8 cellular contexts compared by ENCODE assay signal in the genomic region with DNA sequence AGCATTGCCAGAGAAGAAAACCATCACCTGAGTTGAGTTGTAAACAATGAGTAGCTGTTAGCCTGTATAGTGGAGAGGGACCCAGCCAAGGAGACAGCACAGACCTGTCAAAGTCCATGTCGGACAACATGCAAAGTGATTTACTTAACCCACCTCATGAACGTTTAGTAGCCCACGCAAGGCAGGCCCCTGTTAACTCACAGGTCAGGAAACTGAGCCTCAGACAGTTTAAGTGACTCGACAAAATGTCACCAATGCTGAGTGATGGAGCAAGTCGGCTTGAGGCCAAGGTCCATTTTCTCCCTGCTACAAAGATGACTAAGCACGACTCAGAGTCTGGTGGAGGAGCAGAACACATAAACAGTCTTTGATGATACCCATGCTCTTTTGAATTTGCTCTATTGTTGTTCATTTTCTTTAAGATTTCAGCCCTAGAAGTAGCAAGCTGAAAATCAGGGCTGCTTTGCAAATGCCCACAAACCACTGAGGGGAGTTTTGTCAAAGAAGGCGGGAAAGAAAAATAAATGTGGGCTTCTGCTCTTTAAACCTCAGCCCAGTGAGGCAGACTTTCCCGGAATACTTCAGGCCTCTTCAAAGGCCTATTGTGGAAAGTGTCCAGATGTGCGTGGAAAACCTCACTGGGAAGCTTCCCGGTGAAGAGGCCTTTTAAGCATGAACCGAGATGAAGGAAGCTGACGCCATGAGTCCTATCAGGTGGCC.
DNase-seq lines count a peak whose midpoint lies in the region; ATAC-seq and TF ChIP-seq lines count a peak whose summit lies in the region.

No MANE protein-coding gene starts in this region.

- H3K4me3 ChIP-seq in adrenal gland: no peak overlapping the region
- no peak overlapping the region for H3K4me3 ChIP-seq in MM.1S (ENCODE audit: low read length)

- H3K9me3 ChIP-seq in adrenal gland (replicated peaks in 1 of 3) (no peaks in the 10 kb centered on the region), MM.1S (replicated peaks; ENCODE audit: insufficient read depth, low read length) (0 out of 2 replicates have a peak, but pooled peaks cover 4% of the 10 kb centered on the region)

- H3K36me3 ChIP-seq in adrenal gland (replicated peaks in 1 of 2) (no peaks in the 10 kb centered on the region), MM.1S (replicated peaks; ENCODE audit: insufficient read depth, low read length) (no peaks in the 10 kb centered on the region)

- no peaks in the 10 kb centered on the region for H3K79me2 ChIP-seq in MM.1S (ENCODE audit: low read length)

- no peaks in the 10 kb centered on the region for H4K20me1 ChIP-seq in MM.1S (ENCODE audit: insufficient read depth, low read length)

- DNase-seq in ACHN (peak; percentile 73), HK-2 (ENCODE audit: unreplicated experiment) (peak; percentile 43), adrenal gland (peak; percentile 88 to 96 (median 92)), left ventricle myocardium superior (peak; percentile 66), sciatic nerve (ENCODE audit: low spot score) (peak; percentile 87), MM.1S (no peak), DMS114 treated with DMSO at 0.1 percent for 48 hours (lab: John Stamatoyannopoulos, UW; ENCODE audit: unreplicated experiment) (no peak)

- intact Hi-C loops in adrenal gland (cut with DNase I): no loop called here
- intact Hi-C loops in left ventricle myocardium superior (cut with micrococcal nuclease): no loop called here
- intact Hi-C loops in sciatic nerve (cut with DNase I): no loop called here

- WGBS in adrenal gland, 4 donors: 23 to 27% (median 24%) methylated on average over 12 of the region's 12 CpGs

- H3K4me2 ChIP-seq in MM.1S (ENCODE audit: low read depth, low read length): no peak overlapping the region

- in situ Hi-C loops in ACHN (cut with HindIII; ENCODE audit: low pct_ligation_motif_present, low pct_unique_long_range_greater_than_20kb, low sequenced_read_pairs): no loop called here

- TF ChIP-seq CTCF in adrenal gland (IDR thresholded peaks at IDR 0.05) (no peak), MM.1S (IDR thresholded peaks at IDR 0.05; ENCODE audit: low read length) (no peak)

- H2AFZ ChIP-seq in MM.1S (ENCODE audit: low read length): no peak overlapping the region

- peak overlapping the region; percentile 75 to 90 (median 79) for H3K27ac ChIP-seq in adrenal gland
- H3K27ac ChIP-seq in MM.1S (ENCODE audit: low read length): no peak overlapping the region

- TF ChIP-seq POLR2A in adrenal gland (IDR thresholded peaks at IDR 0.05): peak in 1 of 2 donors; percentile 21

- H3K4me1 ChIP-seq in adrenal gland (replicated peaks in 1 of 2) (peaks cover 22 to 48% of the 10 kb centered on the region in 2 donors), MM.1S (ENCODE audit: low read length) (no peaks in the 10 kb centered on the region)

- no peaks in the 10 kb centered on the region for H3K27me3 ChIP-seq in adrenal gland
- no peaks in the 10 kb centered on the region for H3K27me3 ChIP-seq in MM.1S (replicated peaks; ENCODE audit: insufficient read depth, low read length)

- no peaks in the 10 kb centered on the region for H3K9me2 ChIP-seq in MM.1S (replicated peaks; ENCODE audit: insufficient read depth, low read length)

- no peaks in the 10 kb centered on the region for H3F3A ChIP-seq in MM.1S (ENCODE audit: insufficient read depth, low read length)

- H3K9ac ChIP-seq in MM.1S (ENCODE audit: low read length): no peak overlapping the region

- ATAC-seq in left ventricle myocardium superior (peak; percentile 68), sciatic nerve (peak; percentile 90), HG03442 (IDR thresholded peaks at IDR 0.05; ENCODE audit: unreplicated experiment) (no peak)

Comparison
In these comparisons a context has a peak if more than half of its experiments do, and no peak if none do; other contexts are left out.
1. DNase-seq: peak in ACHN (single experiment), HK-2 (single experiment), adrenal gland (7 of 7), left ventricle myocardium superior (single experiment) and sciatic nerve (single experiment); none in MM.1S (single experiment) and DMS114 treated with DMSO at 0.1 percent for 48 hours (single experiment).